ENCODE assay signal across 8 cellular contexts in genomic region chr5:43312699-43313034, GRCh38. TPM values are rescaled to one million over a fixed set of nuclear protein-coding genes. Genes with fewer than 3 reads are reported as not detected.
DNase-seq lines count a peak whose midpoint lies in the region; ATAC-seq and TF ChIP-seq lines count a peak whose summit lies in the region.

No MANE protein-coding gene starts in this region.

- peaks cover 66% of the 10 kb centered on the region for H3K4me1 Mint-ChIP-seq in activated T-cell treated with anti-CD3 and anti-CD28 coated beads, Interleukin-2, amount 50 U/mL, for 4 hours (ENCODE audit: low read depth)
- peaks cover 37% of the 10 kb centered on the region for H3K4me1 Mint-ChIP-seq in endodermal cell

- no peaks in the 10 kb centered on the region for H3K36me3 ChIP-seq in Peyer's patch
- H3K36me3 ChIP-seq in endodermal cell (ENCODE audit: control insufficient read depth, insufficient read depth, low read length): peaks cover 30% of the 10 kb centered on the region
- H3K36me3 ChIP-seq in neuron (ENCODE audit: insufficient read depth, low read length): peaks cover 33% of the 10 kb centered on the region

- H3K27me3 ChIP-seq in Peyer's patch: no peaks in the 10 kb centered on the region
- no peaks in the 10 kb centered on the region for H3K27me3 ChIP-seq in endodermal cell (ENCODE audit: control insufficient read depth, insufficient read depth, low read length, poor library complexity, severe bottlenecking)
- no peaks in the 10 kb centered on the region for H3K27me3 ChIP-seq in neuron (ENCODE audit: insufficient read depth, low read length)

- no peak overlapping the region for H2AFZ ChIP-seq in neuron (ENCODE audit: low read depth, low read length)

- H3K9me3 Mint-ChIP-seq in activated T-cell treated with anti-CD3 and anti-CD28 coated beads, Interleukin-2, amount 50 U/mL, for 4 hours: peaks cover 10% of the 10 kb centered on the region
- H3K9me3 Mint-ChIP-seq in endodermal cell: no peaks in the 10 kb centered on the region

- H3K4me3 ChIP-seq in Peyer's patch: peak overlapping the region; percentile 83 to 89 (median 84)
- H3K4me3 ChIP-seq in endodermal cell (ENCODE audit: low read length): peak overlapping the region; percentile 89
- peak overlapping the region; percentile 97 for H3K4me3 ChIP-seq in neuron (ENCODE audit: low read length)

- no peaks in the 10 kb centered on the region for H3K27me3 Mint-ChIP-seq in activated T-cell treated with anti-CD3 and anti-CD28 coated beads, Interleukin-2, amount 50 U/mL, for 4 hours (ENCODE audit: low read depth)
- no peaks in the 10 kb centered on the region for H3K27me3 Mint-ChIP-seq in endodermal cell (ENCODE audit: insufficient read depth)

- peaks cover 18% of the 10 kb centered on the region for H3K36me3 Mint-ChIP-seq in activated T-cell treated with anti-CD3 and anti-CD28 coated beads, Interleukin-2, amount 50 U/mL, for 4 hours (ENCODE audit: insufficient read depth)
- H3K36me3 Mint-ChIP-seq in endodermal cell (ENCODE audit: low read depth): peaks cover 10% of the 10 kb centered on the region

- H3K4me3 Mint-ChIP-seq in activated T-cell treated with anti-CD3 and anti-CD28 coated beads, Interleukin-2, amount 50 U/mL, for 4 hours: peak overlapping the region; percentile 97
- H3K4me3 Mint-ChIP-seq in endodermal cell: peak overlapping the region; percentile 99

- 1 to 2% methylated on average over 6 to 9 of the region's 9 CpGs for WGBS in endodermal cell (ENCODE audit: insufficient coverage in 1 of 2, insufficient read length in 1 of 2), 2 experiments

- peak overlapping the region; percentile 94 to 96 (median 95) for H3K27ac ChIP-seq in Peyer's patch
- peak overlapping the region; percentile 77 for H3K27ac ChIP-seq in endodermal cell (ENCODE audit: low read depth, low read length)

- H3K4me1 ChIP-seq in Peyer's patch (peaks cover 0 to 22% (median 0%) of the 10 kb centered on the region in 4 donors), endodermal cell (ENCODE audit: control insufficient read depth, insufficient read depth, low read length) (peaks cover 7% of the 10 kb centered on the region), neuron (ENCODE audit: insufficient read depth, low read length) (peaks cover 42% of the 10 kb centered on the region)

- TF ChIP-seq POLR2A in Peyer's patch (IDR thresholded peaks at IDR 0.05): no peak

- no peaks in the 10 kb centered on the region for H3K9me3 ChIP-seq in Peyer's patch
- H3K9me3 ChIP-seq in endodermal cell (ENCODE audit: control insufficient read depth, low read length): no peaks in the 10 kb centered on the region
- H3K9me3 ChIP-seq in neuron (ENCODE audit: low read length): peaks cover 2% of the 10 kb centered on the region

- peak overlapping the region; percentile 96 for H3K27ac Mint-ChIP-seq in endodermal cell

- TF ChIP-seq CTCF in Peyer's patch (IDR thresholded peaks at IDR 0.05): peak in 1 of 6 experiments; percentile 2
- no peak for TF ChIP-seq CTCF in endodermal cell (conservative IDR thresholded peaks at IDR 0.05)

- peak; percentile 1 to 4 for ATAC-seq in activated T-cell treated with anti-CD3 and anti-CD28 coated beads, Interleukin-2, amount 50 U/mL, for 4 hours
- ATAC-seq in HG02943 (IDR thresholded peaks at IDR 0.05; ENCODE audit: low read depth, unreplicated experiment): peak; percentile 9

- no peak for DNase-seq in activated T-cell treated with anti-CD3 and anti-CD28 coated beads, Interleukin-2, amount 50 U/mL, for 4 hours
- DNase-seq in activated T-cell treated with anti-CD3 and anti-CD28 coated beads, Interleukin-2, amount 50 U/mL, for 1 hour: no peak
- DNase-seq in Peyer's patch (peak in 1 of 3 donors; percentile 65), endodermal cell (no peak), kidney tubule cell (ENCODE audit: low spot score) (no peak)
- DNase-seq in stimulated activated CD4-positive, alpha-beta T cell treated with anti-CD3 and anti-CD28 coated beads, Interleukin-12 subunit alpha, Interleukin-12 subunit beta, amount 100 ng/mL, for 4 hours: no peak

- H3K9ac ChIP-seq in endodermal cell (ENCODE audit: extremely low read depth, low read length, poor library complexity, severe bottlenecking): peak overlapping the region; percentile 87

RNA-seq across cellular contexts. Expression of gene HMGCS1, which starts 0.5 kb away (rescaled TPM):
- total RNA-seq in activated T-cell treated with anti-CD3 and anti-CD28 coated beads, Interleukin-2, amount 50 U/mL, for 4 hours: 100 to 1,000 TPM in 2 of 3 donors, 10 to 100 TPM in 1; 96.5 to 122 (median 106) TPM
- total RNA-seq in Peyer's patch: 100 to 1,000 TPM in 1 of 4 donors, 10 to 100 TPM in 3; 26.4 to 107 (median 66.4) TPM
- 100 to 1,000 TPM; 142 to 176 TPM for total RNA-seq in endodermal cell
- 616 TPM for polyA plus RNA-seq in endodermal cell (2013, experiment 1 of 2)
- 649 TPM for polyA plus RNA-seq in endodermal cell (2013, experiment 2 of 2)
